Comparison of ENCODE assay signal across 1 cellular context in genomic region chr5:89320441-89320840, GRCh38.
TF ChIP-seq lines count a peak whose summit lies in the region.

No MANE protein-coding gene starts in this region.

TF ChIP-seq in GM12878, 131 proteins besides CTCF, POLR2A, EP300 and RAD21 (continued from another document):
- peak; percentile 68; the same call in 1 of the 2 replicates for TF ChIP-seq FOXM1 (IDR thresholded peaks at IDR 0.05; ENCODE audit: low read depth, low read length)
- TF ChIP-seq BCL11A (IDR thresholded peaks at IDR 0.05; ENCODE audit: low read depth, low read length): no peak
- 0 out of 2 replicates have a peak, but pooled peaks have one; percentile 49 for TF ChIP-seq MTA2 (IDR thresholded peaks at IDR 0.05; ENCODE audit: low read depth)
- TF ChIP-seq NR2F1 (conservative IDR thresholded peaks at IDR 0.05): no peak
TF ChIP-seq in GM12878: peak in this region for 7.
